ENCODE assay signal across 15 cellular contexts in genomic region chrX:136260801-136261200, GRCh38. TPM values are rescaled to one million over a fixed set of nuclear protein-coding genes. Genes with fewer than 3 reads are reported as not detected.
DNase-seq lines count a peak whose midpoint lies in the region; TF ChIP-seq lines count a peak whose summit lies in the region.
"Had no signal": no experiment of that assay in that cellular context is flagged by ENCODE, and none has a peak within 500 bp of the region (broad histone marks: within the 10 kb centered on the region; RNA-seq: fewer than 3 reads in every experiment).

No MANE protein-coding gene starts in this region.

- no peak overlapping the region for H3K4me2 ChIP-seq in SK-N-SH
- peak overlapping the region; percentile 34 for H3K4me2 ChIP-seq in skeletal muscle satellite cell (ENCODE audit: low read length)
- H3K4me2 ChIP-seq in neural progenitor cell = no peak overlapping the region

- no peak overlapping the region for H3K4me3 Mint-ChIP-seq in neural progenitor cell
- H3K4me3 Mint-ChIP-seq: activated CD4-positive, alpha-beta T cell treated with anti-CD3 and anti-CD28 coated beads, Interleukin-2, amount 10 ng/mL, durations not matched to agents 7 days and 5 days; central memory CD8-positive, alpha-beta T cell; nephron progenitor cell; T-helper 1 cell treated with Interleukin-12 subunit alpha and Interleukin-12 subunit beta and Interleukin-4 antibody, amounts not matched to agents 30 μg/mL and 1 μg/mL, for 36 hours; type B pancreatic cell had no signal

- TF ChIP-seq EP300 in SK-N-SH (IDR thresholded peaks at IDR 0.05; ENCODE audit: borderline replicate concordance in 1 of 2, low read depth in 1 of 2, low read length in 1 of 2) = no peak

- no peak for TF ChIP-seq RAD21 in SK-N-SH (IDR thresholded peaks at IDR 0.05; ENCODE audit: low read length)

- no peak overlapping the region for H3K27ac Mint-ChIP-seq in neural progenitor cell
- H3K27ac Mint-ChIP-seq: activated CD4-positive, alpha-beta T cell treated with anti-CD3 and anti-CD28 coated beads, Interleukin-2, amount 10 ng/mL, durations not matched to agents 7 days and 5 days; nephron progenitor cell; T-helper 1 cell treated with Interleukin-12 subunit alpha and Interleukin-12 subunit beta and Interleukin-4 antibody, amounts not matched to agents 30 μg/mL and 1 μg/mL, for 36 hours; type B pancreatic cell had no signal

- H3K27ac ChIP-seq in SK-N-SH (ENCODE audit: low read depth in 2 of 2, low read length in 1 of 2) (peak overlapping the region in 1 of 2 experiments; percentile 56; a peak in 2 of 4 replicates), neural progenitor cell (no peak overlapping the region)

- no peaks in the 10 kb centered on the region for H3F3A ChIP-seq in SK-N-SH (replicated peaks; ENCODE audit: insufficient read depth)
- no peaks in the 10 kb centered on the region for H3F3A ChIP-seq in neural progenitor cell (ENCODE audit: low read depth)

- POLR2A ChIA-PET in SK-N-SH (lab: Yijun Ruan, JAX) = no interaction called here

- H3K27me3 Mint-ChIP-seq in neural progenitor cell (ENCODE audit: insufficient read depth, low read depth) = peaks cover 6% of the 10 kb centered on the region
- H3K27me3 Mint-ChIP-seq: activated CD4-positive, alpha-beta T cell treated with anti-CD3 and anti-CD28 coated beads, Interleukin-2, amount 10 ng/mL, durations not matched to agents 7 days and 5 days; central memory CD8-positive, alpha-beta T cell; type B pancreatic cell had no signal

- no peaks in the 10 kb centered on the region for H3K36me3 ChIP-seq in SK-N-SH (replicated peaks in 1 of 2; ENCODE audit: control insufficient read depth in 1 of 2, insufficient read depth in 2 of 2, low read length in 1 of 2)
- no peaks in the 10 kb centered on the region for H3K36me3 ChIP-seq in skeletal muscle satellite cell (ENCODE audit: insufficient read depth, low read length)
- H3K36me3 ChIP-seq in neural progenitor cell = no peaks in the 10 kb centered on the region
- H3K36me3 ChIP-seq: spleen had no signal

- in situ Hi-C loops in GM13976 (cut with MboI; ENCODE audit: low sequenced_read_pairs, unreplicated experiment) = loop anchor here (25.0 kb wide), 1 partner anchor 224 kb away; no protein-coding TSS in a partner anchor

- H3K4me1 ChIP-seq in SK-N-SH (ENCODE audit: control insufficient read depth in 1 of 2, insufficient read depth in 2 of 2, low read depth in 1 of 2, low read length in 1 of 2) (0 out of 4 replicates have a peak, but pooled peaks cover 0 to 4% of the 10 kb centered on the region in 2 experiments), skeletal muscle satellite cell (ENCODE audit: control insufficient read depth, insufficient read depth, low read length) (peaks cover 24% of the 10 kb centered on the region), neural progenitor cell (no peaks in the 10 kb centered on the region)

- H3K9ac ChIP-seq in SK-N-SH (no peak overlapping the region), skeletal muscle satellite cell (ENCODE audit: low read depth, low read length) (peak overlapping the region; percentile 23), neural progenitor cell (no peak overlapping the region)

- CTCF ChIA-PET in SK-N-SH (lab: Yijun Ruan, JAX) = no interaction called here

- no peaks in the 10 kb centered on the region for H3K9me2 ChIP-seq in SK-N-SH

- H2AFZ ChIP-seq in SK-N-SH (ENCODE audit: low read depth) = 0 out of 2 replicates have a peak overlapping the region, but pooled peaks have one; percentile 11
- no peak overlapping the region for H2AFZ ChIP-seq in neural progenitor cell (replicated peaks)

- DNase-seq in H4 (ENCODE audit: low spot score) (peak; percentile 12), SK-N-SH (no peak), fibroblast of gingiva (ENCODE audit: low read depth) (peak; percentile 71), midbrain (lab: John Stamatoyannopoulos, UW) (no peak), neural progenitor cell (ENCODE audit: low spot score) (no peak), iPS-NIHi7 (ENCODE audit: extremely low spot score) (no peak), GM13976 (ENCODE audit: low spot score) (no peak)
- DNase-seq: activated CD4-positive, alpha-beta T cell treated with anti-CD3 and anti-CD28 coated beads, Interleukin-2, amount 10 ng/mL, durations not matched to agents 7 days and 5 days; NCI-H2029; nephron progenitor cell; spleen had no signal

- H3K9me3 Mint-ChIP-seq in neural progenitor cell = no peaks in the 10 kb centered on the region
- H3K9me3 Mint-ChIP-seq: activated CD4-positive, alpha-beta T cell treated with anti-CD3 and anti-CD28 coated beads, Interleukin-2, amount 10 ng/mL, durations not matched to agents 7 days and 5 days; central memory CD8-positive, alpha-beta T cell; T-helper 1 cell treated with Interleukin-12 subunit alpha and Interleukin-12 subunit beta and Interleukin-4 antibody, amounts not matched to agents 30 μg/mL and 1 μg/mL, for 36 hours; type B pancreatic cell had no signal

- H3K27me3 ChIP-seq in SK-N-SH (ENCODE audit: insufficient read depth) (no peaks in the 10 kb centered on the region; the same call in 1 of the 2 replicates), skeletal muscle satellite cell (ENCODE audit: control insufficient read depth, insufficient read depth, low read length) (no peaks in the 10 kb centered on the region), neural progenitor cell (no peaks in the 10 kb centered on the region)
- H3K27me3 ChIP-seq: spleen had no signal

- H3K4me3 ChIP-seq in SK-N-SH (ENCODE audit: low read depth in 2 of 2, low read length in 1 of 2) (no peak overlapping the region), skeletal muscle satellite cell (ENCODE audit: low read length) (no peak overlapping the region), neural progenitor cell (no peak overlapping the region)
- H3K4me3 ChIP-seq: spleen had no signal

- H3K36me3 Mint-ChIP-seq in neural progenitor cell = no peaks in the 10 kb centered on the region
- H3K36me3 Mint-ChIP-seq: type B pancreatic cell had no signal

- no peaks in the 10 kb centered on the region for H3K4me1 Mint-ChIP-seq in neural progenitor cell

- H4K20me1 ChIP-seq in SK-N-SH (ENCODE audit: insufficient read depth) = no peaks in the 10 kb centered on the region
- no peaks in the 10 kb centered on the region for H4K20me1 ChIP-seq in neural progenitor cell (ENCODE audit: low read depth)

- 28% methylated on average over 1 of the region's 1 CpG for WGBS in SK-N-SH (ENCODE audit: low lambda C conversion rate)

- TF ChIP-seq CTCF in SK-N-SH (IDR thresholded peaks at IDR 0.05) = no peak
- no peak for TF ChIP-seq CTCF in neural progenitor cell (IDR thresholded peaks at IDR 0.05)
- no peak for TF ChIP-seq CTCF in GM13976 (IDR thresholded peaks at IDR 0.05; ENCODE audit: borderline replicate concordance, control extremely low read depth, extremely low read depth, insufficient read depth, missing control alignments)

- H3K79me2 ChIP-seq in SK-N-SH (ENCODE audit: insufficient read depth) (no peaks in the 10 kb centered on the region), neural progenitor cell (ENCODE audit: low read depth) (no peaks in the 10 kb centered on the region)

- H3K9me3 ChIP-seq in SK-N-SH (no peaks in the 10 kb centered on the region), skeletal muscle satellite cell (replicated peaks; ENCODE audit: low read length) (no peaks in the 10 kb centered on the region), neural progenitor cell (ENCODE audit: low read depth) (no peaks in the 10 kb centered on the region)
- H3K9me3 ChIP-seq: spleen had no signal

TF ChIP-seq in SK-N-SH, 30 proteins besides CTCF, POLR2A, EP300 and RAD21 (continues in another document):
- TF ChIP-seq SMC3 (IDR thresholded peaks at IDR 0.05; ENCODE audit: low read depth, low read length) = no peak
- TF ChIP-seq, protein P1, sequence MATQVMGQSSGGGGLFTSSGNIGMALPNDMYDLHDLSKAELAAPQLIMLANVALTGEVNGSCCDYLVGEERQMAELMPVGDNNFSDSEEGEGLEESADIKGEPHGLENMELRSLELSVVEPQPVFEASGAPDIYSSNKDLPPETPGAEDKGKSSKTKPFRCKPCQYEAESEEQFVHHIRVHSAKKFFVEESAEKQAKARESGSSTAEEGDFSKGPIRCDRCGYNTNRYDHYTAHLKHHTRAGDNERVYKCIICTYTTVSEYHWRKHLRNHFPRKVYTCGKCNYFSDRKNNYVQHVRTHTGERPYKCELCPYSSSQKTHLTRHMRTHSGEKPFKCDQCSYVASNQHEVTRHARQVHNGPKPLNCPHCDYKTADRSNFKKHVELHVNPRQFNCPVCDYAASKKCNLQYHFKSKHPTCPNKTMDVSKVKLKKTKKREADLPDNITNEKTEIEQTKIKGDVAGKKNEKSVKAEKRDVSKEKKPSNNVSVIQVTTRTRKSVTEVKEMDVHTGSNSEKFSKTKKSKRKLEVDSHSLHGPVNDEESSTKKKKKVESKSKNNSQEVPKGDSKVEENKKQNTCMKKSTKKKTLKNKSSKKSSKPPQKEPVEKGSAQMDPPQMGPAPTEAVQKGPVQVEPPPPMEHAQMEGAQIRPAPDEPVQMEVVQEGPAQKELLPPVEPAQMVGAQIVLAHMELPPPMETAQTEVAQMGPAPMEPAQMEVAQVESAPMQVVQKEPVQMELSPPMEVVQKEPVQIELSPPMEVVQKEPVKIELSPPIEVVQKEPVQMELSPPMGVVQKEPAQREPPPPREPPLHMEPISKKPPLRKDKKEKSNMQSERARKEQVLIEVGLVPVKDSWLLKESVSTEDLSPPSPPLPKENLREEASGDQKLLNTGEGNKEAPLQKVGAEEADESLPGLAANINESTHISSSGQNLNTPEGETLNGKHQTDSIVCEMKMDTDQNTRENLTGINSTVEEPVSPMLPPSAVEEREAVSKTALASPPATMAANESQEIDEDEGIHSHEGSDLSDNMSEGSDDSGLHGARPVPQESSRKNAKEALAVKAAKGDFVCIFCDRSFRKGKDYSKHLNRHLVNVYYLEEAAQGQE (IDR thresholded peaks at IDR 0.05; ENCODE audit: low read depth, low read length) = no peak
- no peak for TF ChIP-seq RXRA (IDR thresholded peaks at IDR 0.05; ENCODE audit: borderline replicate concordance, low read depth)

RNA-seq across cellular contexts. Expression of gene MAP7D3, which starts 9.6 kb away (rescaled TPM):
- 17.9 and 19.3 TPM in 2 replicates for total RNA-seq in H4 (2014; rRNA removed; shearing (Covaris generic))
- 5.8 and 6.7 TPM in 2 replicates for polyA plus RNA-seq in SK-N-SH (2012; rRNA removed)
- polyA plus RNA-seq in SK-N-SH (2012; cell fraction: cytosol; rRNA removed) = 6.4 and 7.3 TPM in 2 replicates
- 8.1 and 10.3 TPM in 2 replicates for polyA plus RNA-seq in SK-N-SH (2012; cell fraction: nucleus; rRNA removed)
- total RNA-seq in skeletal muscle satellite cell (2012; rRNA removed) = 15.1 and 21.0 TPM in 2 replicates
- 17.0 and 27.1 TPM in 2 replicates for total RNA-seq in neural progenitor cell (ENCODE audit: low replicate concordance)

RNA-seq across cellular contexts. Expression of gene ADGRG4, which starts 40.0 kb away (rescaled TPM):
- total RNA-seq in H4 (2014; rRNA removed; shearing (Covaris generic)) = not detected in 2 replicates
- not detected in 2 replicates for polyA plus RNA-seq in SK-N-SH (2012; rRNA removed)
- not detected in 2 replicates for polyA plus RNA-seq in SK-N-SH (2012; cell fraction: cytosol; rRNA removed)
- not detected in 2 replicates for polyA plus RNA-seq in SK-N-SH (2012; cell fraction: nucleus; rRNA removed)
- total RNA-seq in skeletal muscle satellite cell (2012; rRNA removed) = not detected in 2 replicates
- total RNA-seq in neural progenitor cell (ENCODE audit: low replicate concordance) = not detected in 2 replicates
- total RNA-seq: activated CD4-positive, alpha-beta T cell treated with anti-CD3 and anti-CD28 coated beads, Interleukin-2, amount 10 ng/mL, durations not matched to agents 7 days and 5 days had no signal

Comparison
In these comparisons a context has a peak if more than half of its experiments do, and no peak if none do; other contexts are left out.
1. DNase-seq: peak in H4 (single experiment) and fibroblast of gingiva (single experiment); none in SK-N-SH (single experiment), midbrain (single experiment), neural progenitor cell (single experiment), iPS-NIHi7 (single experiment) and GM13976 (single experiment).